Comparison of ENCODE assay signal across 9 cellular contexts in the genomic region with DNA sequence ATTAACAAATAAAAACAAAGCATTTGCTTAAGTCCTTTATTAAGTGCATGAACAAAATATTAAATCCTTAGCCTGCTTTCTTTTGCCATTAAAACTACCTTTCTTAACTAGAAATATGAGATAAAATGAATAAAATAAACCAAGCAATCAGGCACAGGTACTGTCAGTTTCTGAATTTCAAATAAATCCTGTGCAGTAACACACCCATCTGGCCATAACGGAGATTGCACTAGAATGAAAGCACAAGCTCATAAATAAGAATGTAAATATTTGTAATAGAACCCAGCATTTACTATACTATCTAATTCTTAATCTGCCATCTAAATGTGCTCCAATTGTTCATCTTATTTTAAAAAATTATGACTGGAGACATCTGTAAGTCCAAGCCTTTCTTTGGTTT. TPM values are rescaled to one million over a fixed set of nuclear protein-coding genes. Genes with fewer than 3 reads are reported as not detected.
A peak's percentile ranks its signal among the peaks of the same experiment; 100 is the strongest.
DNase-seq lines count a peak whose midpoint lies in the region; ATAC-seq and TF ChIP-seq lines count a peak whose summit lies in the region.
"Had no signal": no experiment of that assay in that cellular context is flagged by ENCODE, and none has a peak within 500 bp of the region (broad histone marks: within the 10 kb centered on the region; RNA-seq: fewer than 3 reads in every experiment).

No MANE protein-coding gene starts in this region.

- peaks cover 5% of the 10 kb centered on the region for H4K20me1 ChIP-seq in Loucy (ENCODE audit: insufficient read depth, low read length, poor library complexity, severe bottlenecking)
- no peaks in the 10 kb centered on the region for H4K20me1 ChIP-seq in neural cell (ENCODE audit: insufficient read depth)

- H3K4me3 ChIP-seq in Loucy (ENCODE audit: low read length, poor library complexity, severe bottlenecking) (no peak overlapping the region), brain microvascular endothelial cell (ENCODE audit: low read depth, low read length) (no peak overlapping the region), neural cell (ENCODE audit: low read length) (no peak overlapping the region)

- H3K9me2 ChIP-seq in Loucy (replicated peaks; ENCODE audit: low read depth, low read length) (no peaks in the 10 kb centered on the region), neural cell (ENCODE audit: insufficient read depth, low read length) (no peaks in the 10 kb centered on the region)

- no peaks in the 10 kb centered on the region for H3K27me3 ChIP-seq in Loucy (ENCODE audit: insufficient read depth, low read length, poor library complexity, severe bottlenecking)
- H3K27me3 ChIP-seq in brain microvascular endothelial cell (replicated peaks): no peaks in the 10 kb centered on the region
- no peaks in the 10 kb centered on the region for H3K27me3 ChIP-seq in neural cell (ENCODE audit: insufficient read depth, low read depth, low read length)

- H3K27ac ChIP-seq in brain microvascular endothelial cell (no peak overlapping the region), neural cell (ENCODE audit: low read length) (no peak overlapping the region)

- TF ChIP-seq EP300 in neural cell (conservative IDR thresholded peaks at IDR 0.05; ENCODE audit: poor library complexity, severe bottlenecking): no peak

- in situ Hi-C loops in brain microvascular endothelial cell (cut with HindIII; ENCODE audit: low pct_ligation_motif_present, low sequenced_read_pairs): loop anchor here (25.0 kb wide), 1 partner anchor 282 kb away; no protein-coding TSS in a partner anchor

- H3K36me3 ChIP-seq in Loucy (ENCODE audit: insufficient read depth, low read length) (no peaks in the 10 kb centered on the region), brain microvascular endothelial cell (replicated peaks) (no peaks in the 10 kb centered on the region), neural cell (ENCODE audit: insufficient read depth, low read length) (no peaks in the 10 kb centered on the region)

- H3K9ac ChIP-seq in Loucy (ENCODE audit: low read depth, low read length, poor library complexity, severe bottlenecking) (peak overlapping the region; percentile 30), neural cell (ENCODE audit: low read length) (no peak overlapping the region)

- H3K4me1 ChIP-seq in Loucy (ENCODE audit: insufficient read depth, low read length, poor library complexity, severe bottlenecking): peaks cover 49% of the 10 kb centered on the region

- H3K9me3 ChIP-seq in Loucy (ENCODE audit: insufficient read depth, low read depth, low read length) (no peaks in the 10 kb centered on the region), neural cell (ENCODE audit: low read length) (no peaks in the 10 kb centered on the region)

- H3K4me2 ChIP-seq in Loucy (ENCODE audit: low read depth, low read length, poor library complexity, severe bottlenecking) (peak overlapping the region; percentile 83), neural cell (ENCODE audit: low read length) (no peak overlapping the region)

- TF ChIP-seq CTCF in Loucy (conservative IDR thresholded peaks at IDR 0.05; ENCODE audit: low read length): peak; percentile 63
- TF ChIP-seq CTCF in brain microvascular endothelial cell (IDR thresholded peaks at IDR 0.05; ENCODE audit: low read depth, low read length, missing control alignments): peak; percentile 40
- TF ChIP-seq CTCF in neural cell (IDR thresholded peaks at IDR 0.05; ENCODE audit: poor library complexity, severe bottlenecking): peak; percentile 74

- H2AFZ ChIP-seq in Loucy (ENCODE audit: low read length) (no peak overlapping the region), neural cell (ENCODE audit: low read depth, low read length) (no peak overlapping the region)

- H3K79me2 ChIP-seq in Loucy (ENCODE audit: insufficient read depth, low read length): peaks cover 42% of the 10 kb centered on the region
- H3K79me2 ChIP-seq in neural cell (replicated peaks; ENCODE audit: insufficient read depth, low read length): no peaks in the 10 kb centered on the region

- H3F3A ChIP-seq in Loucy (ENCODE audit: low read depth): no peaks in the 10 kb centered on the region; the same call in 1 of the 2 replicates
- no peaks in the 10 kb centered on the region for H3F3A ChIP-seq in neural cell (ENCODE audit: insufficient read depth, low read length, poor library complexity, severe bottlenecking)

- no peak for ATAC-seq in GM19455 (IDR thresholded peaks at IDR 0.05; ENCODE audit: unreplicated experiment)
- ATAC-seq in GM21381 (IDR thresholded peaks at IDR 0.05; ENCODE audit: unreplicated experiment): no peak

- DNase-seq in NCI-H2107 treated with DMSO at 0.1 percent for 48 hours (lab: John Stamatoyannopoulos, UW; ENCODE audit: unreplicated experiment): peak; percentile 18
- no peak for DNase-seq in NCI-H2107 (lab: John Stamatoyannopoulos, UW)
- peak; percentile 31 for DNase-seq in brain microvascular endothelial cell
- no peak for DNase-seq in hypothalamus (lab: John Stamatoyannopoulos, UW)
- DNase-seq: activated naive CD8-positive, alpha-beta T cell treated with anti-CD3 and anti-CD28 coated beads, Interleukin-2, amount 10 ng/mL, durations not matched to agents 7 days and 5 days had no signal

- peak; percentile 79 for TF ChIP-seq RAD21 in neural cell (conservative IDR thresholded peaks at IDR 0.05)

TF ChIP-seq in neural cell, 6 proteins besides CTCF, POLR2A, EP300 and RAD21:
- no peak for TF ChIP-seq TAF1 (IDR thresholded peaks at IDR 0.05; ENCODE audit: low read depth)
- peak; percentile 79 for TF ChIP-seq SMC3 (conservative IDR thresholded peaks at IDR 0.05; ENCODE audit: poor library complexity)

RNA-seq across cellular contexts. Expression of a gene that starts 31.9 kb away (rescaled TPM):
- 77.7 and 91.8 TPM in 2 replicates for polyA plus RNA-seq in neural cell
- polyA minus RNA-seq in neural cell: 60.9 and 67.8 TPM in 2 replicates

RNA-seq across cellular contexts. Expression of a gene that starts 32.1 kb away (rescaled TPM):
- polyA plus RNA-seq in neural cell: 3.6 and 5.5 TPM in 2 replicates
- polyA minus RNA-seq in neural cell: 2.3 and 2.4 TPM in 2 replicates

RNA-seq across cellular contexts. Expression of a gene that starts 59.3 kb away (rescaled TPM):
- 32.6 and 46.1 TPM in 2 replicates for polyA plus RNA-seq in neural cell
- polyA minus RNA-seq in neural cell: 22.9 and 29.1 TPM in 2 replicates

Comparison
In these comparisons a context has a peak if more than half of its experiments do, and no peak if none do; other contexts are left out.
1. DNase-seq: peak in NCI-H2107 treated with DMSO at 0.1 percent for 48 hours (single experiment) and brain microvascular endothelial cell (single experiment); none in NCI-H2107 (single experiment) and hypothalamus (0 of 51).
2. Peak in every context shown above with its lines, with median percentiles within 50 percentile points of each other: CTCF ChIP-seq.